23 cellular contexts compared by ENCODE assay signal in genomic region chr10:101027281-101027680, GRCh38. TPM values are rescaled to one million over a fixed set of nuclear protein-coding genes. Genes with fewer than 3 reads are reported as not detected.
DNase-seq lines count a peak whose midpoint lies in the region; ATAC-seq lines count a peak whose summit lies in the region.
"Had no signal": no experiment of that assay in that cellular context is flagged by ENCODE, and none has a peak within 500 bp of the region (broad histone marks: within the 10 kb centered on the region; RNA-seq: fewer than 3 reads in every experiment).

No MANE protein-coding gene starts in this region.

- no peaks in the 10 kb centered on the region for H3K36me3 ChIP-seq in mesendoderm (ENCODE audit: control insufficient read depth, insufficient read depth, low read length)

- no CpG with 5 or more reads among the region's 6 CpGs for WGBS in mesendoderm (ENCODE audit: extremely low coverage, insufficient coverage, low lambda C conversion rate)

- no peak overlapping the region for H3K9ac ChIP-seq in mesendoderm (ENCODE audit: low read length)
- H3K9ac ChIP-seq: SK-N-SH had no signal

- no peaks in the 10 kb centered on the region for H3K79me1 ChIP-seq in mesendoderm (ENCODE audit: low read length)

- H3K4me2 ChIP-seq in mesendoderm (ENCODE audit: low read length) = no peak overlapping the region
- H3K4me2 ChIP-seq: SK-N-SH had no signal

- no peak overlapping the region for H4K8ac ChIP-seq in mesendoderm (ENCODE audit: low read depth, low read length)

- H3K79me2 ChIP-seq in mesendoderm (ENCODE audit: control insufficient read depth, insufficient read depth, low read length) = no peaks in the 10 kb centered on the region

- ATAC-seq in HG03095 (IDR thresholded peaks at IDR 0.05; ENCODE audit: unreplicated experiment) (no peak), GM18520 (IDR thresholded peaks at IDR 0.05; ENCODE audit: unreplicated experiment) (no peak), HG03457 (IDR thresholded peaks at IDR 0.05; ENCODE audit: unreplicated experiment) (no peak)
- ATAC-seq: PC-3 had no signal

- no peak overlapping the region for H4K5ac ChIP-seq in mesendoderm (ENCODE audit: low read length)

- peaks cover 6% of the 10 kb centered on the region for H3K4me1 ChIP-seq in mesendoderm (ENCODE audit: control insufficient read depth, low read depth, low read length)

- DNase-seq in NCI-H82 (lab: John Stamatoyannopoulos, UW) (peak; percentile 40), NCI-H82 treated with DMSO at 0.1 percent for 48 hours (lab: John Stamatoyannopoulos, UW; ENCODE audit: unreplicated experiment) (no peak), UCSD-AML1 (lab: John Stamatoyannopoulos, UW; ENCODE audit: unreplicated experiment) (peak; percentile 33), mesendoderm (peak; percentile 22), superior temporal gyrus (ENCODE audit: extremely low spot score) (no peak)
- DNase-seq: Calu3, DND-41, IMR-90, KG1, MM.1S, NCI-H1048, NCI-H1417, NCI-H1694, NCI-H2081, NCI-H2227 treated with DMSO at 0.1 percent for 48 hours, NCI-H510A, PC-3, SK-N-SH had no signal

- peak overlapping the region; percentile 64 for H3K56ac ChIP-seq in mesendoderm (ENCODE audit: low read length)

- no peak overlapping the region for H3K4ac ChIP-seq in mesendoderm (ENCODE audit: low read depth, low read length)

- H3K27me3 ChIP-seq in mesendoderm (ENCODE audit: insufficient read depth, low read length, poor library complexity) = no peaks in the 10 kb centered on the region

- no peak overlapping the region for H2BK5ac ChIP-seq in mesendoderm (ENCODE audit: low read length)

- no peak overlapping the region for H3K4me3 ChIP-seq in mesendoderm (ENCODE audit: low read length)

- no peak overlapping the region for H2BK120ac ChIP-seq in mesendoderm (ENCODE audit: low read depth, low read length)

- H3K27ac ChIP-seq in mesendoderm (ENCODE audit: low read depth, low read length) = no peak overlapping the region
- H3K27ac ChIP-seq: 22Rv1 had no signal

- no peak overlapping the region for H2AK5ac ChIP-seq in mesendoderm (ENCODE audit: low read length)

- H2BK15ac ChIP-seq in mesendoderm (replicated peaks; ENCODE audit: low read depth) = no peak overlapping the region

- no peak overlapping the region for H3K23ac ChIP-seq in mesendoderm (ENCODE audit: low read length)

- H3K18ac ChIP-seq in mesendoderm (ENCODE audit: low read length) = no peak overlapping the region

RNA-seq across cellular contexts. Expression of gene PDZD7, which starts 3.6 kb away (rescaled TPM):
- polyA plus RNA-seq in mesendoderm (2013, experiment 1 of 2) = 0.39 TPM
- polyA plus RNA-seq in mesendoderm (2013, experiment 2 of 2) = 0.39 TPM
- polyA plus RNA-seq: CD14-positive monocyte had no signal

RNA-seq across cellular contexts. Expression of gene SFXN3, which starts 3.8 kb away (rescaled TPM):
- polyA plus RNA-seq in mesendoderm (2013, experiment 1 of 2) = 1.3 TPM
- 1.3 TPM for polyA plus RNA-seq in mesendoderm (2013, experiment 2 of 2)

RNA-seq across cellular contexts. Expression of gene LZTS2, which starts 27.7 kb away (rescaled TPM):
- 41.5 TPM for polyA plus RNA-seq in mesendoderm (2013, experiment 1 of 2)
- polyA plus RNA-seq in mesendoderm (2013, experiment 2 of 2) = 42.1 TPM

RNA-seq across cellular contexts. Expression of gene KAZALD1, which starts 34.5 kb away (rescaled TPM):
- polyA plus RNA-seq in mesendoderm (2013, experiment 1 of 2) = 0.22 TPM
- polyA plus RNA-seq in mesendoderm (2013, experiment 2 of 2) = 0.21 TPM

RNA-seq across cellular contexts. Expression of gene TWNK, which starts 39.9 kb away (rescaled TPM):
- polyA plus RNA-seq in mesendoderm (2013, experiment 1 of 2) = 20.1 TPM
- polyA plus RNA-seq in mesendoderm (2013, experiment 2 of 2) = 19.7 TPM

Comparison
In these comparisons a context has a peak if more than half of its experiments do, and no peak if none do; other contexts are left out.
1. DNase-seq: peak in NCI-H82 (single experiment), UCSD-AML1 (single experiment) and mesendoderm (single experiment); none in NCI-H82 treated with DMSO at 0.1 percent for 48 hours (single experiment) and superior temporal gyrus (single experiment).